In the genomic region with DNA sequence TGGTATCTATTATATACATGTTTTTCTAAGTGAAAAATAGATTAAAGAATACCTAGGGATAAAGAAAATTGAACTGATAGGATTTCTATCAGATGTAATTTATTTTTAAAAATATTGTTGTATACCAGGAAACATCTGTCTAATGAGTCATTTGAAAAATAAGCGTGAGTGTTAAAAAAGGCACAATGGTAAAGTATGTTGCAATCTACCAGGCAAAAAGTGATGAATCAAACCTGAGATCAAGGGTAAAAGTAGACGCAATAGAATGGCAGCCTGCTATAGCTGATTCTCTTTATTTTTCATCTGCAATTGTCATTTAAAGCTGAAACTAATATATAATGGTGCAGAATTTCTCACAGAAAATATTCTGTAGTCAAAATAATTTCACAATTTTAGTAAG, we compare ENCODE assay signal across 22 cellular contexts.
A peak's percentile ranks its signal among the peaks of the same experiment; 100 is the strongest.
DNase-seq lines count a peak whose midpoint lies in the region; TF ChIP-seq lines count a peak whose summit lies in the region.
"Had no signal": no experiment of that assay in that cellular context is flagged by ENCODE, and none has a peak within 500 bp of the region (broad histone marks: within the 10 kb centered on the region; RNA-seq: fewer than 3 reads in every experiment).

No MANE protein-coding gene starts in this region.

- CTCF ChIA-PET in activated naive CD4-positive, alpha-beta T cell treated with anti-CD3 and anti-CD28 coated beads, Interleukin-2, amount 10 ng/mL, durations not matched to agents 7 days and 5 days (lab: Charles Lee): no interaction called here

- DNase-seq in SIG-M5 treated with dmso at 0.1 percent for 504 hours (lab: John Stamatoyannopoulos, UW; ENCODE audit: unreplicated experiment) (peak; percentile 4), SIG-M5 (lab: John Stamatoyannopoulos, UW) (no peak), astrocyte of the spinal cord (ENCODE audit: low read depth, low spot score) (peak; percentile 29), fibroblast of pulmonary artery (ENCODE audit: low read depth) (peak; percentile 70), SHP77 (lab: John Stamatoyannopoulos, UW) (no peak), DMS114 treated with DMSO at 0.1 percent for 48 hours (lab: John Stamatoyannopoulos, UW; ENCODE audit: unreplicated experiment) (no peak)
- DNase-seq in activated naive CD4-positive, alpha-beta T cell treated with anti-CD3 and anti-CD28 coated beads, Interleukin-2, amount 10 ng/mL, durations not matched to agents 7 days and 5 days: no peak
- no peak for DNase-seq in activated CD4-positive, alpha-beta T cell treated with anti-CD3 and anti-CD28 coated beads for 48 hours
- DNase-seq: 8988T; activated CD4-positive, alpha-beta T cell treated with anti-CD3 and anti-CD28 coated beads for 1 hour; activated gamma-delta T cell; colonic mucosa; islet precursor cell; NCI-H1105 treated with DMSO at 0.1 percent for 48 hours; NCI-H2171; SK-N-SH; small intestine; stimulated activated CD4-positive, alpha-beta T cell treated with anti-CD3 and anti-CD28 coated beads, Interleukin-4, amount 100 ng/mL, for 4 hours; T-helper 9 cell had no signal

- in situ Hi-C loops in astrocyte of the spinal cord (cut with HindIII; ENCODE audit: low sequenced_read_pairs): no loop called here

- H3K4me3 ChIP-seq in astrocyte of the spinal cord (ENCODE audit: low read depth, low read length) (no peak overlapping the region), fibroblast of pulmonary artery (replicated peaks; ENCODE audit: low read depth, low read length) (no peak overlapping the region)
- H3K4me3 ChIP-seq: BLaER1, colonic mucosa, K562 had no signal

- TF ChIP-seq CTCF in astrocyte of the spinal cord (IDR thresholded peaks at IDR 0.05; ENCODE audit: low read depth, low read length) (no peak), fibroblast of pulmonary artery (IDR thresholded peaks at IDR 0.05; ENCODE audit: low read length, missing control alignments) (no peak)

- no peaks in the 10 kb centered on the region for H3K4me1 Mint-ChIP-seq in activated naive CD4-positive, alpha-beta T cell treated with anti-CD3 and anti-CD28 coated beads, Interleukin-2, amount 10 ng/mL, durations not matched to agents 7 days and 5 days

- H3K4me3 Mint-ChIP-seq in activated naive CD4-positive, alpha-beta T cell treated with anti-CD3 and anti-CD28 coated beads, Interleukin-2, amount 10 ng/mL, durations not matched to agents 7 days and 5 days: no peak overlapping the region
- H3K4me3 Mint-ChIP-seq: natural killer cell treated with Interleukin-12 subunit alpha and Interleukin-12 subunit beta and Interleukin-15 and Interleukin-18, amount 100 ng/mL, for 72 hours had no signal

- no peak overlapping the region for H3K27ac Mint-ChIP-seq in activated naive CD4-positive, alpha-beta T cell treated with anti-CD3 and anti-CD28 coated beads, Interleukin-2, amount 10 ng/mL, durations not matched to agents 7 days and 5 days
- H3K27ac Mint-ChIP-seq: natural killer cell treated with Interleukin-12 subunit alpha and Interleukin-12 subunit beta and Interleukin-15 and Interleukin-18, amount 100 ng/mL, for 72 hours had no signal

- H3K36me3 Mint-ChIP-seq in activated naive CD4-positive, alpha-beta T cell treated with anti-CD3 and anti-CD28 coated beads, Interleukin-2, amount 10 ng/mL, durations not matched to agents 7 days and 5 days: no peaks in the 10 kb centered on the region
- H3K36me3 Mint-ChIP-seq: natural killer cell treated with Interleukin-12 subunit alpha and Interleukin-12 subunit beta and Interleukin-15 and Interleukin-18, amount 100 ng/mL, for 72 hours had no signal

- H3K27me3 Mint-ChIP-seq in activated naive CD4-positive, alpha-beta T cell treated with anti-CD3 and anti-CD28 coated beads, Interleukin-2, amount 10 ng/mL, durations not matched to agents 7 days and 5 days: no peaks in the 10 kb centered on the region
- H3K27me3 Mint-ChIP-seq: natural killer cell treated with Interleukin-12 subunit alpha and Interleukin-12 subunit beta and Interleukin-15 and Interleukin-18, amount 100 ng/mL, for 72 hours had no signal

- peaks cover 4% of the 10 kb centered on the region for H3K9me3 Mint-ChIP-seq in activated naive CD4-positive, alpha-beta T cell treated with anti-CD3 and anti-CD28 coated beads, Interleukin-2, amount 10 ng/mL, durations not matched to agents 7 days and 5 days

Comparison
In these comparisons a context has a peak if more than half of its experiments do, and no peak if none do; other contexts are left out.
1. DNase-seq: peak in SIG-M5 treated with dmso at 0.1 percent for 504 hours (single experiment), astrocyte of the spinal cord (single experiment) and fibroblast of pulmonary artery (single experiment); none in SIG-M5 (single experiment), activated naive CD4-positive, alpha-beta T cell treated with anti-CD3 and anti-CD28 coated beads, Interleukin-2, amount 10 ng/mL, durations not matched to agents 7 days and 5 days (single experiment), activated CD4-positive, alpha-beta T cell treated with anti-CD3 and anti-CD28 coated beads for 48 hours (single experiment), SHP77 (0 of 2) and DMS114 treated with DMSO at 0.1 percent for 48 hours (single experiment).